In the genomic region with DNA sequence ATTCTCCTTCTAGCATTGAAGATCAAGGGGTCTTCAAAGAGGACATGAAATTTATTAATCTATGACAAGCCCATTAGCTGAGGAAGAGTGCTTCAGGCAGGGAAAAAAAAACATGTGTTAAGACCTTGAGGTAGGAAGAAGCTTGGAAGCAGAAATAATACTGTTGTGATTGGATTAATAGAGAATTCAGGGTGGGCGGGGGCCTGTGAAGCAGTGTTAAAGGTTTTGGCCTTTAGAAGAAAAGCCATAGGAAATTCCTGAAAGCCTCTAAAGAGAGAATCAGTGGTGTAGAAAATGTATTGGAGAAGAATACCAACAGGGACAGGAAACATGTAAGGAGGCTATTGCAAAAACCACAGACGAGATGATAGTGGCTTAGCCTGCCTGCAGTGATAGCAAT, we compare ENCODE assay signal across 17 cellular contexts.
DNase-seq lines count a peak whose midpoint lies in the region; ATAC-seq, FAIRE-seq and TF ChIP-seq lines count a peak whose summit lies in the region.
"Had no signal": no experiment of that assay in that cellular context is flagged by ENCODE, and none has a peak within 500 bp of the region (broad histone marks: within the 10 kb centered on the region; RNA-seq: fewer than 3 reads in every experiment).

No MANE protein-coding gene starts in this region.

- no peak for DNase-seq in DND-41
- no peak for DNase-seq in keratinocyte (ENCODE audit: low read depth, low spot score)
- peak; percentile 57 for DNase-seq in neuronal stem cell (ENCODE audit: low spot score)
- no peak for DNase-seq in natural killer cell treated with Interleukin-12 subunit alpha and Interleukin-12 subunit beta and Interleukin-15 and Interleukin-18, amount 100 ng/mL, for 72 hours (ENCODE audit: low spot score)
- no peak for DNase-seq in lower leg skin (ENCODE audit: low spot score in 2 of 2)
- no peak for DNase-seq in PC-3
- DNase-seq: 8988T, DMS 273 treated with DMSO at 0.1 percent for 48 hours, NCI-H187 treated with DMSO at 0.1 percent for 48 hours, NCI-H2171, NCI-H446 treated with DMSO at 0.1 percent for 48 hours, NCI-H774, RPMI8226 had no signal

- H3K27ac ChIP-seq in DND-41 (ENCODE audit: low read length) (no peak overlapping the region), VCaP (peak overlapping the region; percentile 46), keratinocyte (ENCODE audit: control insufficient read depth, insufficient read depth, low read length) (no peak overlapping the region), neuronal stem cell (replicated peaks; ENCODE audit: low read length) (peak overlapping the region; percentile 39), PC-3 (ENCODE audit: low read length) (no peak overlapping the region)
- H3K27ac ChIP-seq: BLaER1 had no signal

- H3K9me2 ChIP-seq in PC-3 (replicated peaks; ENCODE audit: low read length), result no peaks in the 10 kb centered on the region

- ATAC-seq in DND-41 (ENCODE audit: insufficient read depth, low read depth), result 0 out of 3 replicates have a peak, but pooled peaks have one; percentile 37
- no peak for ATAC-seq in natural killer cell treated with Interleukin-12 subunit alpha and Interleukin-12 subunit beta and Interleukin-15 and Interleukin-18, amount 100 ng/mL, for 72 hours
- no peak for ATAC-seq in PC-3
- ATAC-seq in HG03469 (IDR thresholded peaks at IDR 0.05; ENCODE audit: unreplicated experiment), result no peak

- H3F3A ChIP-seq in PC-3 (ENCODE audit: low read length, unreplicated experiment), result no peaks in the 10 kb centered on the region

- H4K20me1 ChIP-seq in DND-41 (ENCODE audit: insufficient read depth, low read length) (no peaks in the 10 kb centered on the region), keratinocyte (ENCODE audit: control insufficient read depth, extremely low read depth, insufficient read depth, low read length) (no peaks in the 10 kb centered on the region), PC-3 (ENCODE audit: low read length) (no peaks in the 10 kb centered on the region)
- H4K20me1 ChIP-seq: BLaER1 had no signal

- POLR2A ChIA-PET in PC-3 (lab: Charles Lee; ENCODE audit: unreplicated experiment), result no interaction called here

- peaks cover 5% of the 10 kb centered on the region for H3K36me3 Mint-ChIP-seq in natural killer cell treated with Interleukin-12 subunit alpha and Interleukin-12 subunit beta and Interleukin-15 and Interleukin-18, amount 100 ng/mL, for 72 hours

- no peaks in the 10 kb centered on the region for H3K4me1 Mint-ChIP-seq in natural killer cell treated with Interleukin-12 subunit alpha and Interleukin-12 subunit beta and Interleukin-15 and Interleukin-18, amount 100 ng/mL, for 72 hours (ENCODE audit: low read depth in 2 of 2)

- H3K9ac ChIP-seq in DND-41 (ENCODE audit: low read depth, low read length), result no peak overlapping the region
- H3K9ac ChIP-seq in keratinocyte (ENCODE audit: control insufficient read depth, extremely low read depth, insufficient read depth, low read length), result no peak overlapping the region
- no peak overlapping the region for H3K9ac ChIP-seq in neuronal stem cell (ENCODE audit: low read depth, low read length, poor library complexity)
- H3K9ac ChIP-seq in PC-3 (ENCODE audit: low read length), result no peak overlapping the region
- H3K9ac ChIP-seq: BLaER1 had no signal

- TF ChIP-seq CTCF in DND-41 (IDR thresholded peaks at IDR 0.05; ENCODE audit: borderline replicate concordance, extremely low read depth, low read length, poor library complexity, severe bottlenecking), result no peak
- TF ChIP-seq CTCF in VCaP (conservative IDR thresholded peaks at IDR 0.05), result no peak
- no peak for TF ChIP-seq CTCF in keratinocyte (optimal IDR thresholded peaks at IDR 0.05 in 1 of 3, IDR thresholded peaks at IDR 0.05 in 1 of 3, conservative IDR thresholded peaks at IDR 0.05 in 1 of 3; ENCODE audit: extremely low read depth in 1 of 3, insufficient read depth in 2 of 3, low read length in 3 of 3)
- TF ChIP-seq CTCF in lower leg skin (IDR thresholded peaks at IDR 0.05), result no peak
- TF ChIP-seq CTCF in PC-3 (conservative IDR thresholded peaks at IDR 0.05; ENCODE audit: low read depth, low read length), result no peak

- FAIRE-seq in keratinocyte (lab: Jason Lieb, UNC), result peak; percentile 17

- intact Hi-C loops in lower leg skin (cut with DNase I; ENCODE audit: low total_unique reads), result no loop called here
- intact Hi-C loops in PC-3 (cut with micrococcal nuclease), result no loop called here

- H3K36me3 ChIP-seq in DND-41 (ENCODE audit: insufficient read depth, low read length), result no peaks in the 10 kb centered on the region
- no peaks in the 10 kb centered on the region for H3K36me3 ChIP-seq in keratinocyte (ENCODE audit: control insufficient read depth in 2 of 2, extremely low read depth in 1 of 2, insufficient read depth in 2 of 2, low read length in 2 of 2)
- no peaks in the 10 kb centered on the region for H3K36me3 ChIP-seq in neuronal stem cell (replicated peaks in 1 of 2; ENCODE audit: control insufficient read depth in 2 of 2, insufficient read depth in 2 of 2, low read length in 2 of 2)
- H3K36me3 ChIP-seq in PC-3 (ENCODE audit: low read depth, low read length), result no peaks in the 10 kb centered on the region
- H3K36me3 ChIP-seq: BLaER1, HAP-1 had no signal

- no peaks in the 10 kb centered on the region for H3K9me1 ChIP-seq in keratinocyte (ENCODE audit: control insufficient read depth, extremely low read depth, insufficient read depth, low read length)

- H2AFZ ChIP-seq in DND-41 (ENCODE audit: low read depth, low read length) (no peak overlapping the region), keratinocyte (ENCODE audit: control insufficient read depth, low read length) (no peak overlapping the region), neuronal stem cell (ENCODE audit: low read length) (no peak overlapping the region), PC-3 (ENCODE audit: low read length) (no peak overlapping the region)

- no peaks in the 10 kb centered on the region for H3K27me3 Mint-ChIP-seq in natural killer cell treated with Interleukin-12 subunit alpha and Interleukin-12 subunit beta and Interleukin-15 and Interleukin-18, amount 100 ng/mL, for 72 hours

- CTCF ChIA-PET in PC-3 (lab: Charles Lee), result interaction anchor here (0.5 kb wide), 1 partner anchor 193 kb away, joined by 5 read pairs; no protein-coding TSS in a partner anchor

- no peak overlapping the region for H3K4ac ChIP-seq in neuronal stem cell (ENCODE audit: low read length)

- H3K18ac ChIP-seq in neuronal stem cell (ENCODE audit: low read length), result no peak overlapping the region

- no CpG with 5 or more reads among the region's 2 CpGs for WGBS in neuronal stem cell (ENCODE audit: extremely low coverage in 2 of 2, insufficient read length in 2 of 2, insufficient replicate concordance in 1 of 2), 2 donors
- 65 to 67% methylated on average over 2 of the region's 2 CpGs for WGBS in lower leg skin, 2 donors

- no peak overlapping the region for H3K14ac ChIP-seq in neuronal stem cell (ENCODE audit: low read length)

- H3K9me3 ChIP-seq in DND-41 (ENCODE audit: insufficient read depth, low read length, severe bottlenecking) (no peaks in the 10 kb centered on the region), keratinocyte (ENCODE audit: control insufficient read depth, low read depth, low read length) (no peaks in the 10 kb centered on the region), neuronal stem cell (replicated peaks in 1 of 2; ENCODE audit: control insufficient read depth in 2 of 2, insufficient read depth in 1 of 2, low read depth in 1 of 2, low read length in 2 of 2) (peaks cover 0 to 1% of the 10 kb centered on the region in 2 donors), PC-3 (ENCODE audit: low read length) (no peaks in the 10 kb centered on the region)
- H3K9me3 ChIP-seq: HAP-1 had no signal

- peaks cover 10% of the 10 kb centered on the region for H3K9me3 Mint-ChIP-seq in natural killer cell treated with Interleukin-12 subunit alpha and Interleukin-12 subunit beta and Interleukin-15 and Interleukin-18, amount 100 ng/mL, for 72 hours

- H3K4me3 ChIP-seq in DND-41 (ENCODE audit: low read depth in 1 of 2, low read length in 2 of 2), result no peak overlapping the region
- no peak overlapping the region for H3K4me3 ChIP-seq in keratinocyte (ENCODE audit: control insufficient read depth in 2 of 3, extremely low read depth in 1 of 3, insufficient read depth in 2 of 3, low read depth in 1 of 3, low read length in 3 of 3)
- H3K4me3 ChIP-seq in neuronal stem cell (ENCODE audit: low read length in 2 of 2), result no peak overlapping the region
- H3K4me3 ChIP-seq in lower leg skin (ENCODE audit: low read depth, poor library complexity, severe bottlenecking), result no peak overlapping the region
- no peak overlapping the region for H3K4me3 ChIP-seq in PC-3 (ENCODE audit: low read length)
- H3K4me3 ChIP-seq: BLaER1, HAP-1 had no signal

- BruUV-seq in PC-3 (replicated peaks; lab: Mats Ljungman, UMichigan), result no TSS peak

- no peaks in the 10 kb centered on the region for H3K79me1 ChIP-seq in neuronal stem cell (ENCODE audit: low read depth, low read length)

- no peak overlapping the region for H3K4me3 Mint-ChIP-seq in natural killer cell treated with Interleukin-12 subunit alpha and Interleukin-12 subunit beta and Interleukin-15 and Interleukin-18, amount 100 ng/mL, for 72 hours

- no peak overlapping the region for H2BK5ac ChIP-seq in neuronal stem cell (ENCODE audit: low read length)

- H2BK15ac ChIP-seq in neuronal stem cell (ENCODE audit: low read length), result no peak overlapping the region

- dilution Hi-C loops in keratinocyte (cut with MboI; ENCODE audit: extremely low pct_ligation_motif_present, low sequenced_read_pairs), result no loop called here

- no peaks in the 10 kb centered on the region for H3K79me2 ChIP-seq in DND-41 (ENCODE audit: insufficient read depth, low read length)
- no peaks in the 10 kb centered on the region for H3K79me2 ChIP-seq in keratinocyte (ENCODE audit: control insufficient read depth, insufficient read depth, low read length)
- H3K79me2 ChIP-seq in PC-3 (ENCODE audit: low read length), result no peaks in the 10 kb centered on the region

- no peak overlapping the region for H2AK5ac ChIP-seq in neuronal stem cell (ENCODE audit: low read depth, low read length)

- no peak overlapping the region for H4K8ac ChIP-seq in neuronal stem cell (ENCODE audit: low read depth, low read length)

- H2BK12ac ChIP-seq in neuronal stem cell (ENCODE audit: low read length), result no peak overlapping the region

- no peak overlapping the region for H4K91ac ChIP-seq in neuronal stem cell (ENCODE audit: low read depth, low read length, poor library complexity)

- H3K27me3 ChIP-seq in DND-41 (ENCODE audit: insufficient read depth, low read length, poor library complexity) (no peaks in the 10 kb centered on the region), keratinocyte (ENCODE audit: control insufficient read depth, extremely low read depth, insufficient read depth, low read length) (no peaks in the 10 kb centered on the region), neuronal stem cell (ENCODE audit: control insufficient read depth in 3 of 3, insufficient read depth in 3 of 3, low read depth in 1 of 3, low read length in 3 of 3) (no peaks in the 10 kb centered on the region), PC-3 (ENCODE audit: low read length) (no peaks in the 10 kb centered on the region)
- H3K27me3 ChIP-seq: BLaER1 had no signal

- no peak overlapping the region for H3K23ac ChIP-seq in neuronal stem cell (ENCODE audit: low read depth, low read length, poor library complexity)

- no peak for TF ChIP-seq POLR2A in lower leg skin (IDR thresholded peaks at IDR 0.05)

- H3K4me2 ChIP-seq in DND-41 (ENCODE audit: insufficient read depth, low read length), result no peak overlapping the region
- H3K4me2 ChIP-seq in keratinocyte (ENCODE audit: control insufficient read depth, extremely low read depth, insufficient read depth, low read depth, low read length), result no peak overlapping the region
- peak overlapping the region; percentile 3 for H3K4me2 ChIP-seq in neuronal stem cell (ENCODE audit: insufficient read depth, low read length, poor library complexity, severe bottlenecking)
- H3K4me2 ChIP-seq in PC-3 (ENCODE audit: low read length), result no peak overlapping the region
- H3K4me2 ChIP-seq: BLaER1 had no signal

- no peak overlapping the region for H3K27ac Mint-ChIP-seq in natural killer cell treated with Interleukin-12 subunit alpha and Interleukin-12 subunit beta and Interleukin-15 and Interleukin-18, amount 100 ng/mL, for 72 hours

- H2BK120ac ChIP-seq in neuronal stem cell (ENCODE audit: low read depth, low read length), result no peak overlapping the region

- H3K4me1 ChIP-seq in DND-41 (ENCODE audit: insufficient read depth, low read length) (no peaks in the 10 kb centered on the region), keratinocyte (ENCODE audit: control insufficient read depth, extremely low read depth, insufficient read depth, low read length) (no peaks in the 10 kb centered on the region), neuronal stem cell (ENCODE audit: control insufficient read depth in 2 of 2, insufficient read depth in 1 of 2, low read depth in 1 of 2, low read length in 2 of 2) (peaks cover 3 to 4% of the 10 kb centered on the region in 2 donors), PC-3 (ENCODE audit: insufficient read depth, low read length) (no peaks in the 10 kb centered on the region)
- H3K4me1 ChIP-seq: BLaER1, HAP-1 had no signal

Comparison
In these comparisons a context has a peak if more than half of its experiments do, and no peak if none do; other contexts are left out.
1. H3K27ac ChIP-seq: peak in VCaP (single experiment) and neuronal stem cell (single experiment); none in DND-41 (single experiment), keratinocyte (single experiment) and PC-3 (single experiment).